Comparison of ENCODE assay signal across 18 cellular contexts in the genomic region with DNA sequence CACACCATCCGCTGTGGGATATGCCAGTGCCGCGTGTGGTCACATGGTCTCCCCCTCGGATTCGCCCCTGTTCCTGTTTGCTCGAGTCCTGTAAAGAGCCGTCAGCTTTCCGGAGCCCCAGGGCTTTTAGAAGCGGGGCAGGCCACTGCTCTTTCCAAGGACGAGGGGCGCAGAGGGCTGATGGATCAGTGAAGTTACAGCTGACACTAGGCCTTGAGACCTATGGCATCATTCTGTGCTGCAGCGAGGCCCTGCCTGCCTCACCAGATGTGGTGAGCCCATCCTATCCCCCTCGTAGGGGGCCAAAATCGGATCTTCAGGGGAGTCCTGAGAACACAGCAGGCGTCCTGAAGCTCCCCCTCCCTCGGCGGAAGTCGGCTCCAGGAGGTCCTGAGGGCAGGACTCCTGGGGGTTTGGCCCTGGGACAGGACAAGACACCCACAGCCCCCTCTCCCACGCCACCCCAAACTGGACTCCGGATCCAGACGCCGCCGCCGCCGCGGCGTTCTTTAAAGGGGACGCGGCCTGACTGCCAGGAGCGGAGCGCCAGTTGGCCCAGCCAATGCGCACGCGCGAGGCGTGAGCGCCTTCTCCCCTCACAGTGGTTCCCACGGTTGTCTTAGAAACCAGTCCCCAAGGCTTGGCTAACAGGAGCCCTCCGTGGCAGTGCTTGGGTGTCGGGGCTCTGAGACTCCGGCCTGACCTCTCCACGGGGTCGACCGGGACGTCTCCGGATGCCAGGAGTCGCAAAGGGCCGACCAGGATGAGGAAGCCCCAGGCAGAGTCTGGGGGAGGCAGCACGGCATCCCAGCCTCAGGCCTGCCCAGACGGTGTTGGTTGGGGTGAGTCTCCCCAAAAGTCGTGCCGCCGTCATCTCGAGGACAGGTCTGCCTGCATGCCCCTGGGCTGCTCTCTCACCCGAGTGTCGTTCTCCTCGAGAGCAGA.
DNase-seq lines count a peak whose midpoint lies in the region; ATAC-seq, FAIRE-seq and TF ChIP-seq lines count a peak whose summit lies in the region.
"Had no signal": no experiment of that assay in that cellular context is flagged by ENCODE, and none has a peak within 500 bp of the region (broad histone marks: within the 10 kb centered on the region; RNA-seq: fewer than 3 reads in every experiment).

No MANE protein-coding gene starts in this region.

- no peak for ATAC-seq in right cardiac atrium
- ATAC-seq: GM12878 had no signal

- no peak for FAIRE-seq in kidney (lab: Jason Lieb, UNC)
- FAIRE-seq: GM12878 had no signal

- H3K36me3 ChIP-seq in right atrium auricular region, result no peaks in the 10 kb centered on the region
- H3K36me3 ChIP-seq in kidney (ENCODE audit: control insufficient read depth in 1 of 2, insufficient read depth in 2 of 2, low read length in 2 of 2), result no peaks in the 10 kb centered on the region
- H3K36me3 ChIP-seq: BLaER1 treated with 17β-estradiol and CSF1 and Interleukin-3, amounts not matched to agents 10 nM and 100 nM had no signal

- no peaks in the 10 kb centered on the region for H3K4me1 ChIP-seq in right cardiac atrium (ENCODE audit: control insufficient read depth, insufficient read depth, low read length)
- no peaks in the 10 kb centered on the region for H3K4me1 ChIP-seq in right atrium auricular region
- no peaks in the 10 kb centered on the region for H3K4me1 ChIP-seq in kidney (ENCODE audit: control insufficient read depth in 1 of 2, insufficient read depth in 1 of 2, low read depth in 1 of 2, low read length in 2 of 2)
- H3K4me1 ChIP-seq: BLaER1 treated with 17β-estradiol and CSF1 and Interleukin-3, amounts not matched to agents 10 nM and 100 nM had no signal

- H3K9me3 ChIP-seq in right cardiac atrium (ENCODE audit: control insufficient read depth, low read length), result no peaks in the 10 kb centered on the region
- H3K9me3 ChIP-seq in right atrium auricular region, result no peaks in the 10 kb centered on the region
- H3K9me3 ChIP-seq in kidney (ENCODE audit: control insufficient read depth in 1 of 2, low read length in 2 of 2), result peaks cover 0 to 2% of the 10 kb centered on the region in 2 donors

- H3K9ac ChIP-seq in kidney (ENCODE audit: low read length in 2 of 2), result no peak overlapping the region
- H3K9ac ChIP-seq: BLaER1 treated with 17β-estradiol and CSF1 and Interleukin-3, amounts not matched to agents 10 nM and 100 nM had no signal

- DNase-seq in right cardiac atrium, result peak in 2 of 3 donors; percentile 32 to 46
- no peak for DNase-seq in right atrium auricular region (ENCODE audit: low spot score)
- peak; percentile 70 for DNase-seq in NCI-H748 (lab: John Stamatoyannopoulos, UW; ENCODE audit: unreplicated experiment)
- DNase-seq in kidney, result peak; percentile 73
- no peak for DNase-seq in activated naive CD4-positive, alpha-beta T cell treated with anti-CD3 and anti-CD28 coated beads, Interleukin-2, amount 50 U/mL, for 16 hours
- no peak for DNase-seq in C1 segment of cervical spinal cord (lab: John Stamatoyannopoulos, UW)
- DNase-seq in activated CD4-positive, alpha-beta T cell treated with anti-CD3 and anti-CD28 coated beads for 1 hour, result no peak
- DNase-seq: CD4-positive, CD25-positive, alpha-beta regulatory T cell; CD8-positive, alpha-beta memory T cell; COR-L47; DMS 273 treated with DMSO at 0.1 percent for 48 hours; DMS53; DND-41; EL; GOT3; H9 had no signal

- H3K27ac ChIP-seq in right cardiac atrium (ENCODE audit: low read length) (no peak overlapping the region), right atrium auricular region (no peak overlapping the region), kidney (ENCODE audit: low read depth in 2 of 2, low read length in 2 of 2) (no peak overlapping the region)
- H3K27ac ChIP-seq: BLaER1 treated with 17β-estradiol and CSF1 and Interleukin-3, amounts not matched to agents 10 nM and 100 nM had no signal

- intact Hi-C loops in right cardiac atrium (cut with DNase I), result no loop called here
- intact Hi-C loops in kidney (cut with DNase I), result no loop called here

- WGBS in right cardiac atrium, result 85% methylated on average over 57 of the region's 57 CpGs

- H3K4me3 ChIP-seq in right cardiac atrium (ENCODE audit: low read length), result no peak overlapping the region
- no peak overlapping the region for H3K4me3 ChIP-seq in right atrium auricular region
- H3K4me3 ChIP-seq in kidney (ENCODE audit: low read length in 2 of 2), result no peak overlapping the region
- H3K4me3 ChIP-seq: BLaER1 treated with 17β-estradiol and CSF1 and Interleukin-3, amounts not matched to agents 10 nM and 100 nM; GM12878 had no signal

- H3K27me3 ChIP-seq in right cardiac atrium (ENCODE audit: control insufficient read depth, insufficient read depth) (no peaks in the 10 kb centered on the region), right atrium auricular region (no peaks in the 10 kb centered on the region)
- H3K27me3 ChIP-seq: BLaER1 treated with 17β-estradiol and CSF1 and Interleukin-3, amounts not matched to agents 10 nM and 100 nM had no signal

- TF ChIP-seq CTCF in right atrium auricular region (IDR thresholded peaks at IDR 0.05), result no peak
- no peak for TF ChIP-seq CTCF in kidney (IDR thresholded peaks at IDR 0.05; ENCODE audit: borderline replicate concordance, extremely low read depth, insufficient read depth)

Comparison
In these comparisons a context has a peak if more than half of its experiments do, and no peak if none do; other contexts are left out.
1. DNase-seq: peak in right cardiac atrium (2 of 3), NCI-H748 (single experiment) and kidney (single experiment); none in right atrium auricular region (single experiment), activated naive CD4-positive, alpha-beta T cell treated with anti-CD3 and anti-CD28 coated beads, Interleukin-2, amount 50 U/mL, for 16 hours (single experiment), C1 segment of cervical spinal cord (0 of 14) and activated CD4-positive, alpha-beta T cell treated with anti-CD3 and anti-CD28 coated beads for 1 hour (single experiment).